ENCODE assay signal across 8 cellular contexts in genomic region chrX:118726887-118727685, GRCh38. TPM values are rescaled to one million over a fixed set of nuclear protein-coding genes. Genes with fewer than 3 reads are reported as not detected.
A peak's percentile ranks its signal among the peaks of the same experiment; 100 is the strongest.
DNase-seq lines count a peak whose midpoint lies in the region; ATAC-seq and TF ChIP-seq lines count a peak whose summit lies in the region.

TSS of gene IL13RA1 (plus strand) at chrX:118727606. CDS start at chrX:118727639, 33 bp downstream.

- H3K9me2 ChIP-seq in PC-9 (ENCODE audit: insufficient read depth) = no peaks in the 10 kb centered on the region

- peak within 1 kb of the TSS; percentile 64 for H4K91ac ChIP-seq in IMR-90 (ENCODE audit: insufficient read depth, low read depth, low read length)

- no TSS peak for BruUV-seq in IMR-90 (replicated peaks; lab: Mats Ljungman, UMichigan)
- TSS peak; percentile 87 for BruUV-seq in PC-9 (replicated peaks; lab: Mats Ljungman, UMichigan)

- 46% methylated on average over 8 of the region's 56 CpGs; no CpG with 5 or more reads in 1 of the 2 experiments for WGBS in IMR-90 (ENCODE audit: extremely low coverage in 2 of 2, insufficient read length in 1 of 2), 2 experiments
- WGBS in right cardiac atrium = 3% methylated on average over 55 of the region's 56 CpGs
- 2 to 36% (median 23%) methylated on average over 5 to 55 of the region's 56 CpGs for WGBS in psoas muscle, 3 donors

- H3K4me1 ChIP-seq in IMR-90 (ENCODE audit: control insufficient read depth, insufficient read depth, low read length) (peaks cover 9% of the 10 kb centered on the region), PC-9 (replicated peaks; ENCODE audit: insufficient read depth) (peaks cover 69% of the 10 kb centered on the region), right cardiac atrium (ENCODE audit: control insufficient read depth, insufficient read depth, low read length) (peaks cover 2% of the 10 kb centered on the region), psoas muscle (peaks cover 15% of the 10 kb centered on the region)

- peaks cover 40% of the 10 kb centered on the region for H3F3A ChIP-seq in PC-9 (ENCODE audit: insufficient read depth, low read depth)

- peak within 1 kb of the TSS; percentile 44; the same call in 1 of the 2 replicates for H2BK20ac ChIP-seq in IMR-90 (ENCODE audit: low read depth, low read length)

- peak within 1 kb of the TSS; percentile 44; the same call in 1 of the 3 replicates for H2BK15ac ChIP-seq in IMR-90 (ENCODE audit: low read depth, low read length)

- intact Hi-C loops in IMR-90 (cut with micrococcal nuclease) (no loop called here), PC-9 (cut with micrococcal nuclease; ENCODE audit: unreplicated experiment) (loop anchor here (5.0 to 10.0 kb wide), 3 partner anchors 75 to 380 kb away; partner anchors contain the start of gene WDR44), right cardiac atrium (cut with DNase I) (no loop called here), psoas muscle (cut with DNase I) (loop anchor here in 1 of 2 donors (5.0 kb wide), 1 partner anchor 380 kb away; the partner anchor contains the start of gene WDR44)

- peak within 1 kb of the TSS; percentile 55 for H4K5ac ChIP-seq in IMR-90 (ENCODE audit: low read depth, low read length)

- POLR2A ChIA-PET in IMR-90 (lab: Charles Lee; ENCODE audit: unreplicated experiment) = interaction anchor here (1.1 kb wide), 1 partner anchor 18 kb away, joined by 3 read pairs; no protein-coding TSS in a partner anchor
- POLR2A ChIA-PET in PC-9 (lab: Charles Lee; ENCODE audit: unreplicated experiment) = interaction anchor here (0.9 kb wide), 1 partner anchor 78 kb away, joined by 4 read pairs; no protein-coding TSS in a partner anchor

- H3K14ac ChIP-seq in IMR-90 (replicated peaks; ENCODE audit: low read depth, low read length) = peak within 1 kb of the TSS; percentile 75; the same call in 1 of the 2 replicates

- CTCF ChIA-PET in IMR-90 (lab: Yijun Ruan, JAX) = no interaction called here
- CTCF ChIA-PET in PC-9 (lab: Charles Lee) = interaction anchor here (0.6 kb wide), 2 partner anchors 14 to 25 kb away, joined by 3 to 6 read pairs; no protein-coding TSS in a partner anchor

- peaks cover 0 to 6% of the 10 kb centered on the region in 2 experiments; a peak in 1 of 4 replicates for H3K79me1 ChIP-seq in IMR-90 (ENCODE audit: low read depth in 1 of 2, low read length in 2 of 2)

- no peak for TF ChIP-seq RAD21 in IMR-90 (IDR thresholded peaks at IDR 0.05; ENCODE audit: low read length)

- H3K9me3 ChIP-seq in IMR-90 (ENCODE audit: control insufficient read depth, insufficient read depth, low read length) (no peaks in the 10 kb centered on the region), PC-9 (ENCODE audit: insufficient read depth, low read depth) (no peaks in the 10 kb centered on the region), right cardiac atrium (ENCODE audit: control insufficient read depth, low read length) (no peaks in the 10 kb centered on the region), psoas muscle (no peaks in the 10 kb centered on the region)

- H3K4ac ChIP-seq in IMR-90 (ENCODE audit: low read depth, low read length) = peak within 1 kb of the TSS; percentile 60

- peaks cover 3% of the 10 kb centered on the region; the same call in 1 of the 2 replicates for H3K9me1 ChIP-seq in IMR-90 (ENCODE audit: insufficient read depth, low read length)

- ATAC-seq in GM19463 (IDR thresholded peaks at IDR 0.05; ENCODE audit: unreplicated experiment) (peak; percentile 68), IMR-90 (ENCODE audit: low read depth) (peak; percentile 88), right cardiac atrium (peak; percentile 96 to 97), psoas muscle (peak; percentile 93 to 94 (median 94)), HG02571 (IDR thresholded peaks at IDR 0.05; ENCODE audit: unreplicated experiment) (no peak)

- in situ Hi-C loops in IMR-90 (cut with MboI; ENCODE audit: low sequenced_read_pairs) (no loop called here), astrocyte of the spinal cord (cut with HindIII; ENCODE audit: low sequenced_read_pairs) (no loop called here)

- H4K20me1 ChIP-seq in IMR-90 (ENCODE audit: insufficient read depth, low read length) (no peaks in the 10 kb centered on the region), PC-9 (ENCODE audit: insufficient read depth) (no peaks in the 10 kb centered on the region)

- peak within 1 kb of the TSS; percentile 74 for H2BK120ac ChIP-seq in IMR-90 (ENCODE audit: low read depth, low read length)

- H3K27me3 ChIP-seq in IMR-90 (ENCODE audit: control insufficient read depth, insufficient read depth, low read length) (no peaks in the 10 kb centered on the region), PC-9 (ENCODE audit: insufficient read depth, low read depth) (no peaks in the 10 kb centered on the region), right cardiac atrium (ENCODE audit: control insufficient read depth, insufficient read depth) (no peaks in the 10 kb centered on the region), psoas muscle (ENCODE audit: insufficient read depth in 3 of 3, low read length in 2 of 3) (no peaks in the 10 kb centered on the region)

- H2AK9ac ChIP-seq in IMR-90 (replicated peaks; ENCODE audit: low read depth, low read length, poor library complexity) = peak within 1 kb of the TSS; percentile 62

- peak within 1 kb of the TSS in 1 of 2 experiments; percentile 71; a peak in 1 of 4 replicates for H4K8ac ChIP-seq in IMR-90 (ENCODE audit: low read depth in 2 of 2, low read length in 2 of 2)

- dilution Hi-C loops in IMR-90 (cut with HindIII; ENCODE audit: low sequenced_read_pairs, unreplicated experiment) = no loop called here

- H3K23ac ChIP-seq in IMR-90 (ENCODE audit: low read depth, low read length) = peak within 1 kb of the TSS; percentile 73; the same call in 1 of the 2 replicates

- no peaks in the 10 kb centered on the region for H3K36me3 ChIP-seq in IMR-90 (ENCODE audit: control insufficient read depth, insufficient read depth, low read length)
- no peaks in the 10 kb centered on the region for H3K36me3 ChIP-seq in PC-9 (ENCODE audit: low read depth)
- no peaks in the 10 kb centered on the region for H3K36me3 ChIP-seq in psoas muscle (ENCODE audit: insufficient read depth in 1 of 2, low read depth in 1 of 2)

- peak; percentile 76 for DNase-seq in IMR-90
- peak; percentile 86 to 95 for DNase-seq in PC-9
- peak; percentile 90 for DNase-seq in astrocyte of the spinal cord (ENCODE audit: low read depth, low spot score)
- peak; percentile 81 to 92 (median 91) for DNase-seq in right cardiac atrium
- DNase-seq in psoas muscle = peak; percentile 81 to 88

- peaks cover 45% of the 10 kb centered on the region for H3K79me2 ChIP-seq in PC-9 (ENCODE audit: low read depth)

- H3K4me3 ChIP-seq in IMR-90 (ENCODE audit: insufficient read depth, low read depth, low read length) (peak within 1 kb of the TSS; percentile 88), PC-9 (peak within 1 kb of the TSS; percentile 90), astrocyte of the spinal cord (ENCODE audit: low read depth, low read length) (peak within 1 kb of the TSS; percentile 57), right cardiac atrium (ENCODE audit: low read length) (peak within 1 kb of the TSS; percentile 95), psoas muscle (peak within 1 kb of the TSS; percentile 76)

- peak within 1 kb of the TSS; percentile 59 for H2BK5ac ChIP-seq in IMR-90 (ENCODE audit: low read depth, low read length, poor library complexity, severe bottlenecking)

- H3K4me2 ChIP-seq in IMR-90 (ENCODE audit: low read depth, low read length) (peak within 1 kb of the TSS; percentile 85), PC-9 (peak within 1 kb of the TSS; percentile 86)

- peak within 1 kb of the TSS; percentile 67 for H3K56ac ChIP-seq in IMR-90 (ENCODE audit: extremely low read depth, insufficient read depth, low read length)

- TF ChIP-seq POLR2A in IMR-90 (IDR thresholded peaks at IDR 0.05; ENCODE audit: low read depth, low read length) = peak; percentile 77; the same call in 1 of the 2 replicates

- H3K27ac ChIP-seq in C4-2B (peak within 1 kb of the TSS; percentile 81), IMR-90 (ENCODE audit: insufficient read depth, low read length) (peak within 1 kb of the TSS; percentile 92), PC-9 (peak within 1 kb of the TSS; percentile 95), right cardiac atrium (ENCODE audit: low read length) (peak within 1 kb of the TSS; percentile 90), psoas muscle (peak within 1 kb of the TSS; percentile 89)

- 0 out of 2 replicates have a peak within 1 kb of the TSS, but pooled peaks have one; percentile 39 for H2AK5ac ChIP-seq in IMR-90 (ENCODE audit: low read depth, low read length)

- H2AFZ ChIP-seq in IMR-90 (replicated peaks; ENCODE audit: low read length, poor library complexity) = peak within 1 kb of the TSS; percentile 85
- peak within 1 kb of the TSS; percentile 88 for H2AFZ ChIP-seq in PC-9

- TF ChIP-seq CTCF in C4-2B (conservative IDR thresholded peaks at IDR 0.05) (no peak), IMR-90 (conservative IDR thresholded peaks at IDR 0.05; ENCODE audit: low read depth, low read length) (no peak), PC-9 (conservative IDR thresholded peaks at IDR 0.05) (no peak), astrocyte of the spinal cord (IDR thresholded peaks at IDR 0.05; ENCODE audit: low read depth, low read length) (no peak), psoas muscle (IDR thresholded peaks at IDR 0.05) (no peak)

- H3K9ac ChIP-seq in IMR-90 (ENCODE audit: low read depth, low read length) = peak within 1 kb of the TSS; percentile 95

- H3K18ac ChIP-seq in IMR-90 (ENCODE audit: low read depth, low read length) = peak within 1 kb of the TSS; percentile 25; the same call in 1 of the 2 replicates

TF ChIP-seq in IMR-90, 13 proteins besides CTCF, POLR2A, EP300 and RAD21:
- TF ChIP-seq MAZ (IDR thresholded peaks at IDR 0.05; ENCODE audit: borderline replicate concordance, low read depth, low read length) (peak; percentile 49; the same call in 1 of the 2 replicates), CHD1 (IDR thresholded peaks at IDR 0.05; ENCODE audit: low read depth, low read length) (no peak)

RNA-seq across cellular contexts. Expression of gene IL13RA1, which starts in this region (rescaled TPM):
- total RNA-seq in IMR-90 (2012; rRNA removed) (31.7 and 35.6 TPM in 2 replicates), PC-9 (2021) (85.3 and 106 TPM in 2 replicates), right cardiac atrium (10 to 100 TPM; 21.8 to 30.9 (median 24.7) TPM), psoas muscle (10 to 100 TPM; 32.8 to 56.1 (median 41.5) TPM)
- polyA plus RNA-seq in IMR-90 (2012; rRNA removed) (17.7 and 24.2 TPM in 2 replicates), right cardiac atrium (13.6 TPM), psoas muscle (10 to 100 TPM; 16.9 to 27.0 (median 23.5) TPM)
- polyA plus RNA-seq in IMR-90 (2012; cell fraction: cytosol; rRNA removed) = 5.3 and 6.6 TPM in 2 replicates
- 1.2 and 11.2 TPM in 2 replicates for polyA plus RNA-seq in IMR-90 (2012; cell fraction: nucleus; rRNA removed; ENCODE audit: low replicate concordance)
